In genomic region chr17:50850640-50851039, GRCh38 we compare ENCODE assay signal across 16 cellular contexts. TPM values are rescaled to one million over a fixed set of nuclear protein-coding genes. Genes with fewer than 3 reads are reported as not detected.
"Had no signal": no experiment of that assay in that cellular context is flagged by ENCODE, and none has a peak within 500 bp of the region (broad histone marks: within the 10 kb centered on the region; RNA-seq: fewer than 3 reads in every experiment).

No MANE protein-coding gene starts in this region.

- FAIRE-seq: pancreas had no signal

- H3K27me3 ChIP-seq: dorsolateral prefrontal cortex, neural progenitor cell, pancreas, transverse colon had no signal

- H3K4me1 ChIP-seq: neural progenitor cell had no signal

- H3K9me3 ChIP-seq: pancreas, transverse colon had no signal

- DNase-seq: activated CD4-positive, CD25-positive, alpha-beta regulatory T cell treated with anti-CD3 and anti-CD28 coated beads, Interleukin-2, amount 50 U/mL, for 72 hours; activated effector memory CD4-positive, alpha-beta T cell treated with Interleukin-2 at 50 U/mL for 16 hours; activated T-cell treated with anti-CD3 and anti-CD28 coated beads, Interleukin-2, amount 50 U/mL, for 24 hours; dorsolateral prefrontal cortex; foreskin fibroblast; immature natural killer cell; naive B cell; pancreas; stimulated activated CD4-positive, alpha-beta T cell treated with anti-CD3 and anti-CD28 coated beads, Interleukin-15, amount 100 ng/mL, for 24 hours; stimulated activated CD4-positive, alpha-beta T cell treated with anti-CD3 and anti-CD28 coated beads, Interleukin-4, amount 100 ng/mL, for 1 hour; stimulated activated naive CD4-positive, alpha-beta T cell; transverse colon had no signal

- H3K27ac ChIP-seq: neural progenitor cell, pancreas had no signal

- H3K36me3 ChIP-seq: neural progenitor cell, pancreas, transverse colon had no signal

- H3K4me3 ChIP-seq: dorsolateral prefrontal cortex, lung, neural progenitor cell, pancreas, transverse colon had no signal

- ATAC-seq: activated naive CD4-positive, alpha-beta T cell treated with anti-CD3 and anti-CD28 coated beads, Interleukin-2, amount 50 U/mL, for 72 hours; pancreas had no signal

RNA-seq across cellular contexts. Expression of gene WFIKKN2, which starts 15.3 kb away (rescaled TPM):
- total RNA-seq: activated naive CD4-positive, alpha-beta T cell treated with anti-CD3 and anti-CD28 coated beads, Interleukin-2, amount 50 U/mL, for 72 hours; T-helper 1 cell treated with Interleukin-12 subunit alpha and Interleukin-12 subunit beta and Interleukin-4 antibody, amounts not matched to agents 30 ng/mL and 1 ng/mL, for 36 hours; transverse colon had no signal
- polyA plus RNA-seq: immature natural killer cell had no signal
